In genomic region chr19:18660051-18660910, GRCh38 we compare ENCODE assay signal across 1 cellular context.
A peak's percentile ranks its signal among the peaks of the same experiment; 100 is the strongest.
TF ChIP-seq lines count a peak whose summit lies in the region.

No MANE protein-coding gene starts in this region.

TF ChIP-seq in K562, 482 proteins besides CTCF, POLR2A, EP300 and RAD21 (continued from another document and continues in another):
- no peak for TF ChIP-seq ZNF655 (CRISPR knock-in tag; IDR thresholded peaks at IDR 0.05)
- TF ChIP-seq MITF (IDR thresholded peaks at IDR 0.05): no peak
- TF ChIP-seq ATF1 (CRISPR knock-in tag; IDR thresholded peaks at IDR 0.05): no peak
- TF ChIP-seq ATF1 (tag; IDR thresholded peaks at IDR 0.05): peak; percentile 26; the same call in 1 of the 2 replicates
- no peak for TF ChIP-seq SNAPC5 (CRISPR knock-in tag; IDR thresholded peaks at IDR 0.05)
- TF ChIP-seq CCNT2 (IDR thresholded peaks at IDR 0.05; ENCODE audit: borderline replicate concordance, extremely low read depth, insufficient read length, low read depth, low read length): peak; percentile 51
- TF ChIP-seq KDM1A (IDR thresholded peaks at IDR 0.05): no peak
- no peak for TF ChIP-seq FOXA1 (IDR thresholded peaks at IDR 0.05; ENCODE audit: borderline replicate concordance)
- no peak for TF ChIP-seq ZNF57 (CRISPR knock-in tag; IDR thresholded peaks at IDR 0.05)
- no peak for TF ChIP-seq ZHX1 (conservative IDR thresholded peaks at IDR 0.05; ENCODE audit: low read length)
- no peak for TF ChIP-seq RREB1 (CRISPR knock-in tag; IDR thresholded peaks at IDR 0.05)
- TF ChIP-seq ZBTB1 (CRISPR knock-in tag; IDR thresholded peaks at IDR 0.05; ENCODE audit: borderline replicate concordance, low read depth): no peak
- no peak for TF ChIP-seq OTX1 (CRISPR knock-in tag; IDR thresholded peaks at IDR 0.05)
- TF ChIP-seq ZNF778 (CRISPR knock-in tag; IDR thresholded peaks at IDR 0.05): no peak
- TF ChIP-seq VEZF1 (CRISPR knock-in tag; IDR thresholded peaks at IDR 0.05): peak; percentile 67
- TF ChIP-seq GTF2F1 (IDR thresholded peaks at IDR 0.05; ENCODE audit: low read depth, low read length): no peak
- peak; percentile 32; the same call in 1 of the 2 replicates for TF ChIP-seq DPF2 (IDR thresholded peaks at IDR 0.05)
- TF ChIP-seq KDM4B (IDR thresholded peaks at IDR 0.05; ENCODE audit: borderline replicate concordance in 2 of 2, low read depth in 1 of 2): no peak
- no peak for TF ChIP-seq ZBTB34 (CRISPR knock-in tag; IDR thresholded peaks at IDR 0.05)
- peak; percentile 97 for TF ChIP-seq FOSL1 (tag; conservative IDR thresholded peaks at IDR 0.05)
- no peak for TF ChIP-seq ESRRB (CRISPR knock-in tag; IDR thresholded peaks at IDR 0.05; ENCODE audit: borderline replicate concordance)
- TF ChIP-seq CLOCK (CRISPR knock-in tag; IDR thresholded peaks at IDR 0.05; ENCODE audit: borderline replicate concordance): no peak
- TF ChIP-seq ZBTB40 (IDR thresholded peaks at IDR 0.05): no peak
- no peak for TF ChIP-seq ZBTB40 (CRISPR knock-in tag; IDR thresholded peaks at IDR 0.05)
- TF ChIP-seq FOS (IDR thresholded peaks at IDR 0.05; ENCODE audit: extremely low read depth, insufficient read length): peak; percentile 21
- TF ChIP-seq ZNF780A (CRISPR knock-in tag; IDR thresholded peaks at IDR 0.05): no peak
- no peak for TF ChIP-seq YBX1 (IDR thresholded peaks at IDR 0.05)
- TF ChIP-seq NUFIP1 (IDR thresholded peaks at IDR 0.05; ENCODE audit: partially characterized antibody): no peak
